9 cellular contexts compared by ENCODE assay signal in the genomic region with DNA sequence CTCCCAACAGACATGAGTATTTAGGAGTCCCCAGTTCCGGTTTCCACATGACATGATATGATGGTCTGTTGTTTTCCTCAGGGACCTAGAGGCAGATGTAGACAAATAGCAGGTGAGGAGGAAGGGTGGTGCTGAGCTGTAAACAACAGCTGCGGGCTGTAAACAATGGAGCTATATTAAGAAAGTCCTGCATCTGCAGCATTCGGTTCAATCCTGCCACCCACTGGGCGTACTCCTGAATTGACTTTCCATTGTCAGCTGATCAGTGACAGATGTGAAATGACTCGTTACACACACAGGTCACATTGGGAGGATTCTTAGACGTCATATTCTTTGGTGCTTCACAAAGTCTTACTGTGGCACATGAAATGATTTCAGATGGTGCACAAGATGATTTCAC. TPM values are rescaled to one million over a fixed set of nuclear protein-coding genes. Genes with fewer than 3 reads are reported as not detected.
DNase-seq lines count a peak whose midpoint lies in the region; ATAC-seq, FAIRE-seq and TF ChIP-seq lines count a peak whose summit lies in the region.
"Had no signal": no experiment of that assay in that cellular context is flagged by ENCODE, and none has a peak within 500 bp of the region (broad histone marks: within the 10 kb centered on the region; RNA-seq: fewer than 3 reads in every experiment).

No MANE protein-coding gene starts in this region.

- no peak overlapping the region for H3K4me2 ChIP-seq in K562 (ENCODE audit: insufficient read depth, low read length)

- intact Hi-C loops in K562 (cut with micrococcal nuclease) (loop anchor here (2.0 to 5.0 kb wide), 2 partner anchors 48 to 249 kb away; no protein-coding TSS in a partner anchor), ascending aorta (cut with DNase I) (no loop called here)

- no peak overlapping the region for H3K9ac ChIP-seq in K562 (ENCODE audit: insufficient read depth in 1 of 2, low read depth in 2 of 2, low read length in 2 of 2)

- FAIRE-seq in GM19239 (lab: Jason Lieb, UNC) (peak; percentile 53), K562 (lab: Jason Lieb, UNC) (peak; percentile 87)

- no peaks in the 10 kb centered on the region for H4K20me1 ChIP-seq in K562 (replicated peaks; ENCODE audit: control insufficient read depth, insufficient read depth, low read length)

- H3K4me3 ChIP-seq in K562 (no peak overlapping the region), lung (no peak overlapping the region), ascending aorta (no peak overlapping the region)

- WGBS in K562 (ENCODE audit: insufficient coverage, low coverage, missing lambda C conversion rate), result 4% methylated on average over 6 of the region's 6 CpGs
- WGBS in lung, 2 donors, result 24 to 31% methylated on average over 6 of the region's 6 CpGs

- no TSS peak for BruUV-seq in K562 (replicated peaks; lab: Mats Ljungman, UMichigan)

- no peak for TF ChIP-seq EP300 in K562 (IDR thresholded peaks at IDR 0.05; ENCODE audit: low read length)

- no peaks in the 10 kb centered on the region for H3K36me3 ChIP-seq in K562 (ENCODE audit: control insufficient read depth, insufficient read depth, low read length)
- H3K36me3 ChIP-seq in lung (ENCODE audit: control insufficient read depth in 2 of 2, insufficient read depth in 2 of 2, low read length in 2 of 2), result no peaks in the 10 kb centered on the region
- H3K36me3 ChIP-seq in ascending aorta, result no peaks in the 10 kb centered on the region

- ATAC-seq in HG03095 (IDR thresholded peaks at IDR 0.05; ENCODE audit: unreplicated experiment) (peak; percentile 98), K562 (peak; percentile 91), lung (ENCODE audit: insufficient read depth, low FRiP score) (no peak)

- in situ Hi-C loops in K562 (cut with MboI), result no loop called here

- peak; percentile 55 to 72 (median 62) for TF ChIP-seq CTCF in K562 (IDR thresholded peaks at IDR 0.05 in 2 of 3, conservative IDR thresholded peaks at IDR 0.05 in 1 of 3; ENCODE audit: insufficient read depth in 2 of 3, low read depth in 1 of 3, low read length in 3 of 3)
- peak; percentile 5 for TF ChIP-seq CTCF in lung (IDR thresholded peaks at IDR 0.05; ENCODE audit: control extremely low read depth, extremely low read depth)
- TF ChIP-seq CTCF in ascending aorta (IDR thresholded peaks at IDR 0.05), result no peak

- CTCF ChIA-PET in K562 (lab: Yijun Ruan, JAX; ENCODE audit: low intra/inter-chr PET ratio), result interaction anchor here (0.6 kb wide), 1 partner anchor 897 kb away, joined by 3 read pairs; no protein-coding TSS in a partner anchor

- POLR2A ChIA-PET in K562 (lab: Yijun Ruan, JAX), result interaction anchor here (0.6 kb wide), 1 partner anchor 116 kb away, joined by 6 read pairs; no protein-coding TSS in a partner anchor

- H3K4me1 ChIP-seq in K562 (replicated peaks in 1 of 2; ENCODE audit: control insufficient read depth in 2 of 2, insufficient read depth in 2 of 2, low read length in 2 of 2), result no peaks in the 10 kb centered on the region
- H3K4me1 ChIP-seq in lung (ENCODE audit: control insufficient read depth in 2 of 2, insufficient read depth in 2 of 2, low read length in 2 of 2), result no peaks in the 10 kb centered on the region
- no peaks in the 10 kb centered on the region for H3K4me1 ChIP-seq in ascending aorta

- no peaks in the 10 kb centered on the region for H3K79me2 ChIP-seq in K562 (ENCODE audit: control insufficient read depth, insufficient read depth, low read length)

- no peak overlapping the region for H3K27ac ChIP-seq in K562 (ENCODE audit: extremely low read depth, low read depth, low read length)
- no peak overlapping the region for H3K27ac ChIP-seq in lung (ENCODE audit: low read depth in 1 of 2, low read length in 1 of 2)
- no peak overlapping the region for H3K27ac ChIP-seq in ascending aorta

- no peak for TF ChIP-seq POLR2A in K562 (conservative IDR thresholded peaks at IDR 0.05)

- peak; percentile 66 to 75 for TF ChIP-seq RAD21 in K562 (CRISPR knock-in tag; conservative IDR thresholded peaks at IDR 0.05 in 1 of 2, IDR thresholded peaks at IDR 0.05 in 1 of 2)

- peak overlapping the region; percentile 32; the same call in 1 of the 2 replicates for H2AFZ ChIP-seq in K562 (ENCODE audit: low read depth, low read length)

- DNase-seq in Daoy (ENCODE audit: low read depth), result peak; percentile 36
- DNase-seq in GM19239 (ENCODE audit: insufficient read length, low spot score), result peak; percentile 9
- DNase-seq in NCI-H345 (lab: John Stamatoyannopoulos, UW), result peak; percentile 86
- peak in 3 of 4 experiments; percentile 16 to 60 (median 25) for DNase-seq in K562 (ENCODE audit: extremely low read depth in 1 of 4, low spot score in 3 of 4)
- no peak for DNase-seq in lung (ENCODE audit: low spot score)
- DNase-seq in ascending aorta (ENCODE audit: low spot score in 2 of 2), result no peak
- DNase-seq in GOT3 (lab: John Stamatoyannopoulos, UW), result no peak

- H3K9me3 ChIP-seq in K562 (replicated peaks; ENCODE audit: control insufficient read depth, insufficient read depth, low read depth, low read length), result no peaks in the 10 kb centered on the region
- H3K9me3 ChIP-seq in lung (ENCODE audit: control insufficient read depth in 2 of 2, insufficient read depth in 1 of 2, low read length in 1 of 2), result no peaks in the 10 kb centered on the region
- no peaks in the 10 kb centered on the region for H3K9me3 ChIP-seq in ascending aorta

- H3K9me1 ChIP-seq in K562 (ENCODE audit: control insufficient read depth, insufficient read depth, low read length), result no peaks in the 10 kb centered on the region

- H3K27me3 ChIP-seq in K562 (ENCODE audit: control insufficient read depth in 2 of 2, insufficient read depth in 2 of 2, low read length in 2 of 2) (peaks cover 0 to 6% of the 10 kb centered on the region in 2 experiments; a peak in 2 of 5 replicates), lung (ENCODE audit: control insufficient read depth, insufficient read depth) (no peaks in the 10 kb centered on the region), ascending aorta (no peaks in the 10 kb centered on the region)

RNA-seq across cellular contexts. Expression of gene RAG1, which starts 26.8 kb away (rescaled TPM):
- total RNA-seq in Daoy (2014; rRNA removed; shearing (Covaris generic)), result 0.18 and 0.29 TPM in 2 replicates
- 1.8 and 6.2 TPM in 2 replicates for total RNA-seq in K562 (2011; cell fraction: chromatin; rRNA removed; ENCODE audit: low replicate concordance)
- 0.83 and 2.0 TPM in 2 replicates for total RNA-seq in K562 (2011; cell fraction: nucleolus; rRNA removed)
- 2.6 and 6.9 TPM in 2 replicates for total RNA-seq in K562 (2011; cell fraction: nucleoplasm; rRNA removed)
- total RNA-seq in K562 (2014; rRNA removed), result 1.8 and 2.0 TPM in 2 replicates
- 2.5 and 2.8 TPM in 2 replicates for total RNA-seq in K562 (2014; rRNA removed; fragmentation: Illumina TruSeq; extraction: Trizol)
- total RNA-seq in K562 (2015; rRNA removed; fragmentation: Illumina TruSeq; extraction: Trizol), result 1.5 and 1.7 TPM in 2 replicates
- total RNA-seq in K562 (2021), result 1.6 and 2.1 TPM in 2 replicates
- 0.93 and 1.7 TPM in 2 replicates for polyA plus RNA-seq in K562 (2011; rRNA removed)
- 0.27 and 0.40 TPM in 2 replicates for polyA plus RNA-seq in K562 (2011; cell fraction: cytosol; rRNA removed)
- 1.9 and 2.4 TPM in 2 replicates for polyA plus RNA-seq in K562 (2011; cell fraction: nucleus; rRNA removed)
- polyA plus RNA-seq in K562 (2012), result 1.7 and 2.8 TPM in 2 replicates
- polyA plus RNA-seq in K562 (2014; fragmentation: Illumina TruSeq; extraction: Trizol), result 2.0 and 2.2 TPM in 2 replicates
- under 1 TPM; 0.49 to 0.89 TPM for polyA plus RNA-seq in K562 (2014; fragmentation: Nextera tagmentation; extraction: Ambion mirVana)
- polyA plus RNA-seq in K562 (2014; rRNA removed), result 1.4 and 1.5 TPM in 2 replicates
- polyA minus RNA-seq in K562 (2011; rRNA and poly(A)+ RNA removed), result 1.3 and 1.9 TPM in 2 replicates
- polyA minus RNA-seq in K562 (2011; cell fraction: cytosol; rRNA and poly(A)+ RNA removed), result 1.3 TPM in 2 replicates
- polyA minus RNA-seq in K562 (2011; cell fraction: nucleus; rRNA and poly(A)+ RNA removed), result 1.1 and 1.2 TPM in 2 replicates
- total RNA-seq in lung, result 1 to 10 TPM; 1.1 to 2.3 TPM
- under 1 TPM; 0.08 to 0.13 TPM for polyA plus RNA-seq in lung
- under 0.01 TPM for total RNA-seq in ascending aorta

RNA-seq across cellular contexts. Expression of gene TRAF6, which starts 30.9 kb away (rescaled TPM):
- total RNA-seq in Daoy (2014; rRNA removed; shearing (Covaris generic)), result 4.5 and 8.2 TPM in 2 replicates
- total RNA-seq in K562 (2011; cell fraction: chromatin; rRNA removed; ENCODE audit: low replicate concordance), result 12.5 and 26.3 TPM in 2 replicates
- 6.8 and 9.1 TPM in 2 replicates for total RNA-seq in K562 (2011; cell fraction: nucleolus; rRNA removed)
- total RNA-seq in K562 (2011; cell fraction: nucleoplasm; rRNA removed), result 14.2 and 23.3 TPM in 2 replicates
- total RNA-seq in K562 (2014; rRNA removed) (5.0 and 6.4 TPM in 2 replicates), K562 (2014; rRNA removed; fragmentation: Illumina TruSeq; extraction: Trizol) (8.2 and 11.6 TPM in 2 replicates), K562 (2015; rRNA removed; fragmentation: Illumina TruSeq; extraction: Trizol) (8.0 and 8.3 TPM in 2 replicates), K562 (2021) (9.2 and 10.0 TPM in 2 replicates), lung (10 to 100 TPM; 13.1 to 14.0 TPM), ascending aorta (4.8 TPM)
- polyA plus RNA-seq in K562 (2011; rRNA removed) (10.6 and 13.1 TPM in 2 replicates), K562 (2014; fragmentation: Illumina TruSeq; extraction: Trizol) (8.4 and 9.3 TPM in 2 replicates), K562 (2014; fragmentation: Nextera tagmentation; extraction: Ambion mirVana) (1 to 10 TPM; 2.0 to 4.2 TPM), K562 (2014; rRNA removed) (4.4 and 5.4 TPM in 2 replicates), lung (1 to 10 TPM; 2.2 to 4.5 TPM)
- polyA plus RNA-seq in K562 (2011; cell fraction: cytosol; rRNA removed), result 5.3 and 7.6 TPM in 2 replicates
- polyA plus RNA-seq in K562 (2011; cell fraction: nucleus; rRNA removed), result 16.0 and 17.9 TPM in 2 replicates
- polyA plus RNA-seq in K562 (2012), result 5.4 and 6.9 TPM in 2 replicates
- polyA minus RNA-seq in K562 (2011; rRNA and poly(A)+ RNA removed), result 16.6 and 17.1 TPM in 2 replicates
- polyA minus RNA-seq in K562 (2011; cell fraction: cytosol; rRNA and poly(A)+ RNA removed), result 7.3 and 10.0 TPM in 2 replicates
- 8.8 and 16.6 TPM in 2 replicates for polyA minus RNA-seq in K562 (2011; cell fraction: nucleus; rRNA and poly(A)+ RNA removed)

RNA-seq across cellular contexts. Expression of gene IFTAP, which starts 53.3 kb away (rescaled TPM):
- 21.6 and 31.7 TPM in 2 replicates for total RNA-seq in Daoy (2014; rRNA removed; shearing (Covaris generic))
- total RNA-seq in K562 (2011; cell fraction: chromatin; rRNA removed; ENCODE audit: low replicate concordance), result 0.32 and 3.1 TPM in 2 replicates
- total RNA-seq in K562 (2011; cell fraction: nucleolus; rRNA removed), result 0.50 and 1.3 TPM in 2 replicates
- 2.7 and 3.0 TPM in 2 replicates for total RNA-seq in K562 (2011; cell fraction: nucleoplasm; rRNA removed)
- total RNA-seq in K562 (2014; rRNA removed), result 10.4 and 10.7 TPM in 2 replicates
- total RNA-seq in K562 (2014; rRNA removed; fragmentation: Illumina TruSeq; extraction: Trizol), result 20.1 and 21.4 TPM in 2 replicates
- total RNA-seq in K562 (2015; rRNA removed; fragmentation: Illumina TruSeq; extraction: Trizol), result 15.0 and 17.0 TPM in 2 replicates
- 9.2 and 9.8 TPM in 2 replicates for total RNA-seq in K562 (2021)
- 4.4 and 12.2 TPM in 2 replicates for polyA plus RNA-seq in K562 (2011; rRNA removed)
- polyA plus RNA-seq in K562 (2011; cell fraction: cytosol; rRNA removed), result 2.3 and 3.1 TPM in 2 replicates
- polyA plus RNA-seq in K562 (2011; cell fraction: nucleus; rRNA removed), result 1.2 and 1.3 TPM in 2 replicates
- 19.5 and 26.7 TPM in 2 replicates for polyA plus RNA-seq in K562 (2012)
- 20.6 and 30.0 TPM in 2 replicates for polyA plus RNA-seq in K562 (2014; fragmentation: Illumina TruSeq; extraction: Trizol)
- polyA plus RNA-seq in K562 (2014; fragmentation: Nextera tagmentation; extraction: Ambion mirVana), result 10 to 100 TPM; 18.1 to 22.4 TPM
- polyA plus RNA-seq in K562 (2014; rRNA removed), result 17.0 and 23.1 TPM in 2 replicates
- polyA minus RNA-seq in K562 (2011; rRNA and poly(A)+ RNA removed), result 3.6 and 5.0 TPM in 2 replicates
- polyA minus RNA-seq in K562 (2011; cell fraction: cytosol; rRNA and poly(A)+ RNA removed), result 1.7 TPM in 1 of 2 replicates, not detected in the other
- polyA minus RNA-seq in K562 (2011; cell fraction: nucleus; rRNA and poly(A)+ RNA removed), result 2.1 and 3.4 TPM in 2 replicates
- 10 to 100 TPM; 17.7 to 36.1 TPM for total RNA-seq in lung
- 10 to 100 TPM; 18.4 to 30.7 TPM for polyA plus RNA-seq in lung
- 7.1 TPM for total RNA-seq in ascending aorta

RNA-seq across cellular contexts. Expression of gene RAG2, which starts 57.0 kb away (rescaled TPM):
- total RNA-seq in Daoy (2014; rRNA removed; shearing (Covaris generic)), result not detected in 2 replicates
- not detected in 2 replicates for total RNA-seq in K562 (2011; cell fraction: chromatin; rRNA removed; ENCODE audit: low replicate concordance)
- not detected in 2 replicates for total RNA-seq in K562 (2011; cell fraction: nucleolus; rRNA removed)
- total RNA-seq in K562 (2011; cell fraction: nucleoplasm; rRNA removed), result not detected in 2 replicates
- total RNA-seq in K562 (2014; rRNA removed) (0.04 and 2.7 TPM in 2 replicates), K562 (2014; rRNA removed; fragmentation: Illumina TruSeq; extraction: Trizol) (0.07 and 0.16 TPM in 2 replicates), K562 (2015; rRNA removed; fragmentation: Illumina TruSeq; extraction: Trizol) (0.53 and 0.72 TPM in 2 replicates), K562 (2021) (not detected in 2 replicates), lung (not detected), ascending aorta (not detected)
- polyA plus RNA-seq in K562 (2011; rRNA removed) (not detected in 2 replicates), K562 (2014; fragmentation: Illumina TruSeq; extraction: Trizol) (0.06 and 0.08 TPM in 2 replicates), K562 (2014; fragmentation: Nextera tagmentation; extraction: Ambion mirVana) (under 1 TPM; 0.24 to 0.28 TPM), K562 (2014; rRNA removed) (0.89 TPM in 1 of 2 replicates, not detected in the other), lung (not detected)
- not detected in 2 replicates for polyA plus RNA-seq in K562 (2011; cell fraction: cytosol; rRNA removed)
- polyA plus RNA-seq in K562 (2011; cell fraction: nucleus; rRNA removed), result not detected in 2 replicates
- 0.34 and 0.42 TPM in 2 replicates for polyA plus RNA-seq in K562 (2012)
- polyA minus RNA-seq in K562 (2011; rRNA and poly(A)+ RNA removed), result not detected in 2 replicates
- polyA minus RNA-seq in K562 (2011; cell fraction: cytosol; rRNA and poly(A)+ RNA removed), result not detected in 2 replicates
- not detected in 2 replicates for polyA minus RNA-seq in K562 (2011; cell fraction: nucleus; rRNA and poly(A)+ RNA removed)
- total RNA-seq: activated CD8-positive, alpha-beta memory T cell treated with anti-CD3 and anti-CD28 coated beads for 36 hours had no signal

Comparison
In these comparisons a context has a peak if more than half of its experiments do, and no peak if none do; other contexts are left out.
1. DNase-seq: peak in Daoy (single experiment), GM19239 (single experiment), NCI-H345 (single experiment) and K562 (3 of 4); none in lung (single experiment), ascending aorta (0 of 2) and GOT3 (single experiment).
2. CTCF ChIP-seq: peak in K562 (3 of 3) and lung (single experiment); none in ascending aorta (0 of 3).